In the genomic region with DNA sequence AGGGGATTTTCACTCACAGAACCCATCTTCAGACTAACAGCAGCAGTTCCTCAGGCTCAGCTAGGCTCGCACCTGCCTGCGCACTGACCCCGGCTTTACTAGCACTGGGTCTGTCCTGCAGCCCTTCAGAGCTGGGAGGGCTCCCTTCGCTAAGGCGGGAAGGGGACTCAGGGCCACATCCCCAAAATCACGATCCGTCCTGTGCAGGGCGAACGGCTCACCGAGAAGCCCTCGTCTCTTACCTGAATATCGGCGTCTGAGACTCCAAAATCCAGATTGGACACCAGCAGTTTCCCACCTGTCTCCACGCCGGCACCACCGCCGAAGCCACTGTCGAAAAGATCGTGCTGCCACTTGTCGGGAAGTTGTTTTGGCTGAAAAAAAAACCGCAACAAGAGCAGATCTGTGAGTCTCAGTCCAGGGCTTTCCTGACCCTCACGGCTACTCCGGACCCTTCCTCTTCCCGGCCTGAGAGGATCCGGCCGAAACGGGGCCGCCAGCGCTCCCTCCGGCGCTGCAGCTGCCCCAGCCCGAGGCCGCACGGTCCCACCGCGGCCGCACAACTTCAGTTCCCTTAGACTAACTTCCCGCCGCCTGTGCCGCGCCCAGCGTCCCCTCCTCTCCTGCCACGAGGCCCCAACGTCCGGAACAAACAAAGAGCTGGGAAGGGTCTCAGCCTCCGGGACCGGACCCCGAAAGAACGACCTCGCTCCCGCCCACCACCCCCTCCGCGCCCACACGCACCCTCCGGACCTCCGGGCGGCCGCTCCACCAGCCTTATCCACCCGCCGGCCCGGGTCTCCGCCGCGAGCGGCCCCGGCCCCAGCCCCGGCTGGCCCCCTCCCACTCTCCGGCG, we compare ENCODE assay signal across 1 cellular context.
A peak's percentile ranks its signal among the peaks of the same experiment; 100 is the strongest.
TF ChIP-seq lines count a peak whose summit lies in the region.

No MANE protein-coding gene starts in this region.

TF ChIP-seq in HepG2, 621 proteins besides CTCF, POLR2A, EP300 and RAD21 (continued from another document and continues in another):
- TF ChIP-seq, protein P1, sequence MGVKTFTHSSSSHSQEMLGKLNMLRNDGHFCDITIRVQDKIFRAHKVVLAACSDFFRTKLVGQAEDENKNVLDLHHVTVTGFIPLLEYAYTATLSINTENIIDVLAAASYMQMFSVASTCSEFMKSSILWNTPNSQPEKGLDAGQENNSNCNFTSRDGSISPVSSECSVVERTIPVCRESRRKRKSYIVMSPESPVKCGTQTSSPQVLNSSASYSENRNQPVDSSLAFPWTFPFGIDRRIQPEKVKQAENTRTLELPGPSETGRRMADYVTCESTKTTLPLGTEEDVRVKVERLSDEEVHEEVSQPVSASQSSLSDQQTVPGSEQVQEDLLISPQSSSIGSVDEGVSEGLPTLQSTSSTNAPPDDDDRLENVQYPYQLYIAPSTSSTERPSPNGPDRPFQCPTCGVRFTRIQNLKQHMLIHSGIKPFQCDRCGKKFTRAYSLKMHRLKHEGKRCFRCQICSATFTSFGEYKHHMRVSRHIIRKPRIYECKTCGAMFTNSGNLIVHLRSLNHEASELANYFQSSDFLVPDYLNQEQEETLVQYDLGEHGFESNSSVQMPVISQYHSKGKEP (CRISPR knock-in tag; IDR thresholded peaks at IDR 0.05), result no peak
- TF ChIP-seq HDAC2 (CRISPR knock-in tag; IDR thresholded peaks at IDR 0.05), result no peak
- TF ChIP-seq, protein P2, sequence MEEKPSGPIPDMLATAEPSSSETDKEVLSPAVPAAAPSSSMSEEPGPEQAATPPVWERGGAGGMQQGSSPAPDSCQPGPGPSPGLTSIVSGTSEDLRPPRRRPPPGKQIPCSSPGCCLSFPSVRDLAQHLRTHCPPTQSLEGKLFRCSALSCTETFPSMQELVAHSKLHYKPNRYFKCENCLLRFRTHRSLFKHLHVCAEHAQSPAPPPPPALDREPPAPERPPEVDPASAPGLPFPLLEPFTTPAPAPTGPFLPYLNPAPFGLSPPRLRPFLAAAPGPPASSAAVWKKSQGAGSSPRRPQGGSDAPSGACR (CRISPR knock-in tag; IDR thresholded peaks at IDR 0.05), result no peak
- no peak for TF ChIP-seq TARDBP (CRISPR knock-in tag; IDR thresholded peaks at IDR 0.05)
- TF ChIP-seq, protein P3, sequence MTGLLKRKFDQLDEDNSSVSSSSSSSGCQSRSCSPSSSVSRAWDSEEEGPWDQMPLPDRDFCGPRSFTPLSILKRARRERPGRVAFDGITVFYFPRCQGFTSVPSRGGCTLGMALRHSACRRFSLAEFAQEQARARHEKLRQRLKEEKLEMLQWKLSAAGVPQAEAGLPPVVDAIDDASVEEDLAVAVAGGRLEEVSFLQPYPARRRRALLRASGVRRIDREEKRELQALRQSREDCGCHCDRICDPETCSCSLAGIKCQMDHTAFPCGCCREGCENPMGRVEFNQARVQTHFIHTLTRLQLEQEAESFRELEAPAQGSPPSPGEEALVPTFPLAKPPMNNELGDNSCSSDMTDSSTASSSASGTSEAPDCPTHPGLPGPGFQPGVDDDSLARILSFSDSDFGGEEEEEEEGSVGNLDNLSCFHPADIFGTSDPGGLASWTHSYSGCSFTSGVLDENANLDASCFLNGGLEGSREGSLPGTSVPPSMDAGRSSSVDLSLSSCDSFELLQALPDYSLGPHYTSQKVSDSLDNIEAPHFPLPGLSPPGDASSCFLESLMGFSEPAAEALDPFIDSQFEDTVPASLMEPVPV (CRISPR knock-in tag; IDR thresholded peaks at IDR 0.05), result no peak
- TF ChIP-seq ETV5 (CRISPR knock-in tag; IDR thresholded peaks at IDR 0.05; ENCODE audit: borderline replicate concordance), result peak; percentile 39
- no peak for TF ChIP-seq GTF3A (CRISPR knock-in tag; conservative IDR thresholded peaks at IDR 0.05)
- TF ChIP-seq XRCC5 (optimal IDR thresholded peaks at IDR 0.05; ENCODE audit: low read length), result no peak
- TF ChIP-seq GABPB1 (CRISPR knock-in tag; IDR thresholded peaks at IDR 0.05), result peak; percentile 59; the same call in 1 of the 2 replicates
- no peak for TF ChIP-seq SCMH1 (CRISPR knock-in tag; IDR thresholded peaks at IDR 0.05; ENCODE audit: borderline replicate concordance)
- peak; percentile 73 for TF ChIP-seq AGO2 (optimal IDR thresholded peaks at IDR 0.05; ENCODE audit: low read depth, low read length)
- TF ChIP-seq, protein P4, sequence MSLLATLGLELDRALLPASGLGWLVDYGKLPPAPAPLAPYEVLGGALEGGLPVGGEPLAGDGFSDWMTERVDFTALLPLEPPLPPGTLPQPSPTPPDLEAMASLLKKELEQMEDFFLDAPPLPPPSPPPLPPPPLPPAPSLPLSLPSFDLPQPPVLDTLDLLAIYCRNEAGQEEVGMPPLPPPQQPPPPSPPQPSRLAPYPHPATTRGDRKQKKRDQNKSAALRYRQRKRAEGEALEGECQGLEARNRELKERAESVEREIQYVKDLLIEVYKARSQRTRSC (CRISPR knock-in tag; IDR thresholded peaks at IDR 0.05; ENCODE audit: low read depth), result no peak
- TF ChIP-seq PRMT3 (CRISPR knock-in tag; IDR thresholded peaks at IDR 0.05; ENCODE audit: borderline replicate concordance, low read depth), result no peak
- no peak for TF ChIP-seq MEF2D (CRISPR knock-in tag; IDR thresholded peaks at IDR 0.05)
- TF ChIP-seq, protein P5, sequence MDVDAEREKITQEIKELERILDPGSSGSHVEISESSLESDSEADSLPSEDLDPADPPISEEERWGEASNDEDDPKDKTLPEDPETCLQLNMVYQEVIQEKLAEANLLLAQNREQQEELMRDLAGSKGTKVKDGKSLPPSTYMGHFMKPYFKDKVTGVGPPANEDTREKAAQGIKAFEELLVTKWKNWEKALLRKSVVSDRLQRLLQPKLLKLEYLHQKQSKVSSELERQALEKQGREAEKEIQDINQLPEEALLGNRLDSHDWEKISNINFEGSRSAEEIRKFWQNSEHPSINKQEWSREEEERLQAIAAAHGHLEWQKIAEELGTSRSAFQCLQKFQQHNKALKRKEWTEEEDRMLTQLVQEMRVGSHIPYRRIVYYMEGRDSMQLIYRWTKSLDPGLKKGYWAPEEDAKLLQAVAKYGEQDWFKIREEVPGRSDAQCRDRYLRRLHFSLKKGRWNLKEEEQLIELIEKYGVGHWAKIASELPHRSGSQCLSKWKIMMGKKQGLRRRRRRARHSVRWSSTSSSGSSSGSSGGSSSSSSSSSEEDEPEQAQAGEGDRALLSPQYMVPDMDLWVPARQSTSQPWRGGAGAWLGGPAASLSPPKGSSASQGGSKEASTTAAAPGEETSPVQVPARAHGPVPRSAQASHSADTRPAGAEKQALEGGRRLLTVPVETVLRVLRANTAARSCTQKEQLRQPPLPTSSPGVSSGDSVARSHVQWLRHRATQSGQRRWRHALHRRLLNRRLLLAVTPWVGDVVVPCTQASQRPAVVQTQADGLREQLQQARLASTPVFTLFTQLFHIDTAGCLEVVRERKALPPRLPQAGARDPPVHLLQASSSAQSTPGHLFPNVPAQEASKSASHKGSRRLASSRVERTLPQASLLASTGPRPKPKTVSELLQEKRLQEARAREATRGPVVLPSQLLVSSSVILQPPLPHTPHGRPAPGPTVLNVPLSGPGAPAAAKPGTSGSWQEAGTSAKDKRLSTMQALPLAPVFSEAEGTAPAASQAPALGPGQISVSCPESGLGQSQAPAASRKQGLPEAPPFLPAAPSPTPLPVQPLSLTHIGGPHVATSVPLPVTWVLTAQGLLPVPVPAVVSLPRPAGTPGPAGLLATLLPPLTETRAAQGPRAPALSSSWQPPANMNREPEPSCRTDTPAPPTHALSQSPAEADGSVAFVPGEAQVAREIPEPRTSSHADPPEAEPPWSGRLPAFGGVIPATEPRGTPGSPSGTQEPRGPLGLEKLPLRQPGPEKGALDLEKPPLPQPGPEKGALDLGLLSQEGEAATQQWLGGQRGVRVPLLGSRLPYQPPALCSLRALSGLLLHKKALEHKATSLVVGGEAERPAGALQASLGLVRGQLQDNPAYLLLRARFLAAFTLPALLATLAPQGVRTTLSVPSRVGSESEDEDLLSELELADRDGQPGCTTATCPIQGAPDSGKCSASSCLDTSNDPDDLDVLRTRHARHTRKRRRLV (CRISPR knock-in tag; IDR thresholded peaks at IDR 0.05), result no peak
- no peak for TF ChIP-seq ZNF678 (CRISPR knock-in tag; IDR thresholded peaks at IDR 0.05)
- TF ChIP-seq, protein P6, sequence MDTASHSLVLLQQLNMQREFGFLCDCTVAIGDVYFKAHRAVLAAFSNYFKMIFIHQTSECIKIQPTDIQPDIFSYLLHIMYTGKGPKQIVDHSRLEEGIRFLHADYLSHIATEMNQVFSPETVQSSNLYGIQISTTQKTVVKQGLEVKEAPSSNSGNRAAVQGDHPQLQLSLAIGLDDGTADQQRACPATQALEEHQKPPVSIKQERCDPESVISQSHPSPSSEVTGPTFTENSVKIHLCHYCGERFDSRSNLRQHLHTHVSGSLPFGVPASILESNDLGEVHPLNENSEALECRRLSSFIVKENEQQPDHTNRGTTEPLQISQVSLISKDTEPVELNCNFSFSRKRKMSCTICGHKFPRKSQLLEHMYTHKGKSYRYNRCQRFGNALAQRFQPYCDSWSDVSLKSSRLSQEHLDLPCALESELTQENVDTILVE (CRISPR knock-in tag; IDR thresholded peaks at IDR 0.05), result no peak
- no peak for TF ChIP-seq ZNF256 (CRISPR knock-in tag; conservative IDR thresholded peaks at IDR 0.05)
- peak; percentile 33; the same call in 1 of the 2 replicates for TF ChIP-seq SAP130 (CRISPR knock-in tag; IDR thresholded peaks at IDR 0.05; ENCODE audit: low read depth)
- no peak for TF ChIP-seq SSRP1 (CRISPR knock-in tag; IDR thresholded peaks at IDR 0.05)
- no peak for TF ChIP-seq SAFB2 (CRISPR knock-in tag; IDR thresholded peaks at IDR 0.05; ENCODE audit: borderline replicate concordance, low read depth)
- TF ChIP-seq SOX5 (CRISPR knock-in tag; IDR thresholded peaks at IDR 0.05; ENCODE audit: borderline replicate concordance), result no peak
- TF ChIP-seq NCOR1 (IDR thresholded peaks at IDR 0.05; ENCODE audit: borderline replicate concordance, low read length), result no peak
- TF ChIP-seq, protein P7, sequence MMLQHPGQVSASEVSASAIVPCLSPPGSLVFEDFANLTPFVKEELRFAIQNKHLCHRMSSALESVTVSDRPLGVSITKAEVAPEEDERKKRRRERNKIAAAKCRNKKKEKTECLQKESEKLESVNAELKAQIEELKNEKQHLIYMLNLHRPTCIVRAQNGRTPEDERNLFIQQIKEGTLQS (CRISPR knock-in tag; IDR thresholded peaks at IDR 0.05), result no peak
- TF ChIP-seq, protein P8, sequence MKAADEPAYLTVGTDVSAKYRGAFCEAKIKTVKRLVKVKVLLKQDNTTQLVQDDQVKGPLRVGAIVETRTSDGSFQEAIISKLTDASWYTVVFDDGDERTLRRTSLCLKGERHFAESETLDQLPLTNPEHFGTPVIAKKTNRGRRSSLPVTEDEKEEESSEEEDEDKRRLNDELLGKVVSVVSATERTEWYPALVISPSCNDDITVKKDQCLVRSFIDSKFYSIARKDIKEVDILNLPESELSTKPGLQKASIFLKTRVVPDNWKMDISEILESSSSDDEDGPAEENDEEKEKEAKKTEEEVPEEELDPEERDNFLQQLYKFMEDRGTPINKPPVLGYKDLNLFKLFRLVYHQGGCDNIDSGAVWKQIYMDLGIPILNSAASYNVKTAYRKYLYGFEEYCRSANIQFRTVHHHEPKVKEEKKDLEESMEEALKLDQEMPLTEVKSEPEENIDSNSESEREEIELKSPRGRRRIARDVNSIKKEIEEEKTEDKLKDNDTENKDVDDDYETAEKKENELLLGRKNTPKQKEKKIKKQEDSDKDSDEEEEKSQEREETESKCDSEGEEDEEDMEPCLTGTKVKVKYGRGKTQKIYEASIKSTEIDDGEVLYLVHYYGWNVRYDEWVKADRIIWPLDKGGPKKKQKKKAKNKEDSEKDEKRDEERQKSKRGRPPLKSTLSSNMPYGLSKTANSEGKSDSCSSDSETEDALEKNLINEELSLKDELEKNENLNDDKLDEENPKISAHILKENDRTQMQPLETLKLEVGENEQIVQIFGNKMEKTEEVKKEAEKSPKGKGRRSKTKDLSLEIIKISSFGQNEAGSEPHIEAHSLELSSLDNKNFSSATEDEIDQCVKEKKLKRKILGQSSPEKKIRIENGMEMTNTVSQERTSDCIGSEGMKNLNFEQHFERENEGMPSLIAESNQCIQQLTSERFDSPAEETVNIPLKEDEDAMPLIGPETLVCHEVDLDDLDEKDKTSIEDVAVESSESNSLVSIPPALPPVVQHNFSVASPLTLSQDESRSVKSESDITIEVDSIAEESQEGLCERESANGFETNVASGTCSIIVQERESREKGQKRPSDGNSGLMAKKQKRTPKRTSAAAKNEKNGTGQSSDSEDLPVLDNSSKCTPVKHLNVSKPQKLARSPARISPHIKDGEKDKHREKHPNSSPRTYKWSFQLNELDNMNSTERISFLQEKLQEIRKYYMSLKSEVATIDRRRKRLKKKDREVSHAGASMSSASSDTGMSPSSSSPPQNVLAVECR (CRISPR knock-in tag; IDR thresholded peaks at IDR 0.05; ENCODE audit: borderline replicate concordance), result no peak
- no peak for TF ChIP-seq EED (CRISPR knock-in tag; IDR thresholded peaks at IDR 0.05)
- no peak for TF ChIP-seq PTBP1 (IDR thresholded peaks at IDR 0.05; ENCODE audit: low read depth, low read length, poor library complexity, severe bottlenecking)
- no peak for TF ChIP-seq ARNT2 (CRISPR knock-in tag; IDR thresholded peaks at IDR 0.05; ENCODE audit: low read depth)
- TF ChIP-seq MTA3 (CRISPR knock-in tag; IDR thresholded peaks at IDR 0.05), result no peak
- TF ChIP-seq PCBP2 (optimal IDR thresholded peaks at IDR 0.05; ENCODE audit: low read depth, low read length, poor library complexity, severe bottlenecking), result no peak
- no peak for TF ChIP-seq NCOA2 (CRISPR knock-in tag; IDR thresholded peaks at IDR 0.05)
- 0 out of 2 replicates have a peak, but pooled peaks have one; percentile 40 for TF ChIP-seq CBFB (CRISPR knock-in tag; IDR thresholded peaks at IDR 0.05)
- TF ChIP-seq, protein P9, sequence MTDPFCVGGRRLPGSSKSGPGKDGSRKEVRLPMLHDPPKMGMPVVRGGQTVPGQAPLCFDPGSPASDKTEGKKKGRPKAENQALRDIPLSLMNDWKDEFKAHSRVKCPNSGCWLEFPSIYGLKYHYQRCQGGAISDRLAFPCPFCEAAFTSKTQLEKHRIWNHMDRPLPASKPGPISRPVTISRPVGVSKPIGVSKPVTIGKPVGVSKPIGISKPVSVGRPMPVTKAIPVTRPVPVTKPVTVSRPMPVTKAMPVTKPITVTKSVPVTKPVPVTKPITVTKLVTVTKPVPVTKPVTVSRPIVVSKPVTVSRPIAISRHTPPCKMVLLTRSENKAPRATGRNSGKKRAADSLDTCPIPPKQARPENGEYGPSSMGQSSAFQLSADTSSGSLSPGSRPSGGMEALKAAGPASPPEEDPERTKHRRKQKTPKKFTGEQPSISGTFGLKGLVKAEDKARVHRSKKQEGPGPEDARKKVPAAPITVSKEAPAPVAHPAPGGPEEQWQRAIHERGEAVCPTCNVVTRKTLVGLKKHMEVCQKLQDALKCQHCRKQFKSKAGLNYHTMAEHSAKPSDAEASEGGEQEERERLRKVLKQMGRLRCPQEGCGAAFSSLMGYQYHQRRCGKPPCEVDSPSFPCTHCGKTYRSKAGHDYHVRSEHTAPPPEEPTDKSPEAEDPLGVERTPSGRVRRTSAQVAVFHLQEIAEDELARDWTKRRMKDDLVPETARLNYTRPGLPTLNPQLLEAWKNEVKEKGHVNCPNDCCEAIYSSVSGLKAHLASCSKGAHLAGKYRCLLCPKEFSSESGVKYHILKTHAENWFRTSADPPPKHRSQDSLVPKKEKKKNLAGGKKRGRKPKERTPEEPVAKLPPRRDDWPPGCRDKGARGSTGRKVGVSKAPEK (CRISPR knock-in tag; IDR thresholded peaks at IDR 0.05; ENCODE audit: borderline replicate concordance), result no peak
- TF ChIP-seq RFX1 (IDR thresholded peaks at IDR 0.05), result no peak
- no peak for TF ChIP-seq FOXM1 (CRISPR knock-in tag; IDR thresholded peaks at IDR 0.05)
